ENCODE assay signal across 1 cellular context in the genomic region with DNA sequence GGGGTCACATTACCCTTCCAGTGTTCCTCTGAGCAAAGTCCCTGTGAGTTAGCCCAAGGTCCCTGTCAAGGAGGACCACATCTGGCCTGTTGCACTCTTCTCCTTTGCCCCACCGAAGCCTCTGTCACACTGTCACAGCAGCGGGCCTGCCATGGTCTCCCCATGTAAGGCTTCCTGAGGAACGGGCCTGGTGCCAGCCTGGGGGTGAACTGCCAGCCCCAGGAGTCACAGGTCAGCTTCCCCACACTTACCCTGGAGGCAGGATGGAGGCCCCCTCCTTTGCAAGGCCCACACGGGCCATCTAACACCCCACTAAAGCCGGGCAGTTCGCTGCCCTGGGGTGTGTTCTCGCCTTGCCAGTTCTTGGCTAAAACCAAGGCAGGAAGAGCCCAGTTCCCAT.
TF ChIP-seq lines count a peak whose summit lies in the region.

No MANE protein-coding gene starts in this region.

TF ChIP-seq in GM12878, 131 proteins besides CTCF, POLR2A, EP300 and RAD21:
- no peak for TF ChIP-seq NR2F1 (conservative IDR thresholded peaks at IDR 0.05)
- TF ChIP-seq, protein P1, sequence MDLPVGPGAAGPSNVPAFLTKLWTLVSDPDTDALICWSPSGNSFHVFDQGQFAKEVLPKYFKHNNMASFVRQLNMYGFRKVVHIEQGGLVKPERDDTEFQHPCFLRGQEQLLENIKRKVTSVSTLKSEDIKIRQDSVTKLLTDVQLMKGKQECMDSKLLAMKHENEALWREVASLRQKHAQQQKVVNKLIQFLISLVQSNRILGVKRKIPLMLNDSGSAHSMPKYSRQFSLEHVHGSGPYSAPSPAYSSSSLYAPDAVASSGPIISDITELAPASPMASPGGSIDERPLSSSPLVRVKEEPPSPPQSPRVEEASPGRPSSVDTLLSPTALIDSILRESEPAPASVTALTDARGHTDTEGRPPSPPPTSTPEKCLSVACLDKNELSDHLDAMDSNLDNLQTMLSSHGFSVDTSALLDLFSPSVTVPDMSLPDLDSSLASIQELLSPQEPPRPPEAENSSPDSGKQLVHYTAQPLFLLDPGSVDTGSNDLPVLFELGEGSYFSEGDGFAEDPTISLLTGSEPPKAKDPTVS (IDR thresholded peaks at IDR 0.05; ENCODE audit: low read depth, low read length), result no peak
- no peak for TF ChIP-seq EED (IDR thresholded peaks at IDR 0.05; ENCODE audit: low read depth)
- TF ChIP-seq SP1 (IDR thresholded peaks at IDR 0.05; ENCODE audit: low read depth, low read length), result no peak
- no peak for TF ChIP-seq ZNF24 (IDR thresholded peaks at IDR 0.05)
- TF ChIP-seq RB1 (IDR thresholded peaks at IDR 0.05; ENCODE audit: borderline replicate concordance), result no peak
- TF ChIP-seq PAX5 (IDR thresholded peaks at IDR 0.05; ENCODE audit: borderline replicate concordance, low read depth, low read length), result no peak
- no peak for TF ChIP-seq BCL11A (IDR thresholded peaks at IDR 0.05; ENCODE audit: low read depth, low read length)
- no peak for TF ChIP-seq BHLHE40 (IDR thresholded peaks at IDR 0.05; ENCODE audit: borderline replicate concordance in 1 of 2, low read depth in 2 of 2, low read length in 1 of 2)
- no peak for TF ChIP-seq ZNF384 (IDR thresholded peaks at IDR 0.05; ENCODE audit: borderline replicate concordance, low read depth, low read length)
- TF ChIP-seq RAD51 (IDR thresholded peaks at IDR 0.05), result no peak
- TF ChIP-seq CEBPB (IDR thresholded peaks at IDR 0.05; ENCODE audit: borderline replicate concordance in 1 of 2, low read depth in 2 of 2, low read length in 2 of 2), result no peak
- TF ChIP-seq ASH2L (IDR thresholded peaks at IDR 0.05; ENCODE audit: borderline replicate concordance, low read depth), result no peak
- TF ChIP-seq NBN (IDR thresholded peaks at IDR 0.05), result no peak
- no peak for TF ChIP-seq TARDBP (IDR thresholded peaks at IDR 0.05; ENCODE audit: borderline replicate concordance)
